Comparison of ENCODE assay signal across 20 cellular contexts in the genomic region with DNA sequence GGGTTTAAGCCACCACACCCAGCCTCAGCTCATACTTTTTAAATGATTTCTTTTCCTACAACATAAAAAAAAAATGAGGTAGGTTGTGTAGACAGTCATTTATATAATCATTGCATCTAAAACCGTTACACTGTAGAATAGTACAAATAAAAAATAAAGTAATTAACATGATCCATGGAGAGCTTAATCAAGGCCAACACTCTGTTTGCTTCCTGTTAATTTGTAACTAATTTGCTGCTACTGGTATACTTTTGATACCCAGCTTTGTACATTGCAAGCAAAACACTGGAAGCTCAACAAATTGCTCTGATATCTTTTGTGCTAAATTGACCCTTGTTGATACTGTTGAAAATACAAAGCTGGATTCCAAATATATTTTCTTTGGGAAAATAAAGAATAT.
"Had no signal": no experiment of that assay in that cellular context is flagged by ENCODE, and none has a peak within 500 bp of the region (broad histone marks: within the 10 kb centered on the region; RNA-seq: fewer than 3 reads in every experiment).

No MANE protein-coding gene starts in this region.

- H3K4me2 ChIP-seq: smooth muscle cell had no signal

- H3K9me3 ChIP-seq: colonic mucosa, heart left ventricle, right atrium auricular region, suprapubic skin, thyroid gland had no signal

- H3K4me1 ChIP-seq: colonic mucosa, heart left ventricle, right atrium auricular region, thyroid gland had no signal

- H3K27ac ChIP-seq: colonic mucosa, heart left ventricle, right atrium auricular region, suprapubic skin, thyroid gland had no signal

- H3K36me3 ChIP-seq: colonic mucosa, heart left ventricle, right atrium auricular region, suprapubic skin, thyroid gland had no signal

- FAIRE-seq: frontal cortex, urothelium cell line had no signal

- ATAC-seq: heart left ventricle; left ventricle myocardium superior; stimulated activated effector memory CD8-positive, alpha-beta T cell treated with anti-CD3 and anti-CD28 coated beads, Interleukin-12 subunit alpha, Interleukin-12 subunit beta, amount 100 ng/mL, for 72 hours; stimulated activated naive CD8-positive, alpha-beta T cell treated with anti-CD3 and anti-CD28 coated beads, Interleukin-15, Interleukin-2, amounts not matched to agents 100 U/mL and 50 U/mL, for 24 hours had no signal

- H3K4me3 ChIP-seq: colonic mucosa, heart left ventricle, lung, right atrium auricular region, smooth muscle cell, suprapubic skin, thyroid gland had no signal

- H3K27me3 ChIP-seq: colonic mucosa, heart left ventricle, right atrium auricular region, suprapubic skin, thyroid gland had no signal

- DNase-seq: colonic mucosa; dermis blood vessel endothelial cell; heart left ventricle; hippocampal formation; left ventricle myocardium superior; mesenchymal stem cell; midbrain; naive B cell; posterior cingulate gyrus; stimulated activated CD4-positive, alpha-beta T cell treated with anti-CD3 and anti-CD28 coated beads, Interleukin-2, amount 100 ng/mL, for 48 hours; stimulated activated CD8-positive, alpha-beta memory T cell treated with anti-CD3 and anti-CD28 coated beads, Interleukin-4, amount 100 ng/mL, for 48 hours; stimulated activated naive CD8-positive, alpha-beta T cell treated with anti-CD3 and anti-CD28 coated beads, Interleukin-15, Interleukin-2, amounts not matched to agents 100 U/mL and 50 U/mL, for 24 hours; thyroid gland had no signal
